Comparison of ENCODE assay signal across 1 cellular context in the genomic region with DNA sequence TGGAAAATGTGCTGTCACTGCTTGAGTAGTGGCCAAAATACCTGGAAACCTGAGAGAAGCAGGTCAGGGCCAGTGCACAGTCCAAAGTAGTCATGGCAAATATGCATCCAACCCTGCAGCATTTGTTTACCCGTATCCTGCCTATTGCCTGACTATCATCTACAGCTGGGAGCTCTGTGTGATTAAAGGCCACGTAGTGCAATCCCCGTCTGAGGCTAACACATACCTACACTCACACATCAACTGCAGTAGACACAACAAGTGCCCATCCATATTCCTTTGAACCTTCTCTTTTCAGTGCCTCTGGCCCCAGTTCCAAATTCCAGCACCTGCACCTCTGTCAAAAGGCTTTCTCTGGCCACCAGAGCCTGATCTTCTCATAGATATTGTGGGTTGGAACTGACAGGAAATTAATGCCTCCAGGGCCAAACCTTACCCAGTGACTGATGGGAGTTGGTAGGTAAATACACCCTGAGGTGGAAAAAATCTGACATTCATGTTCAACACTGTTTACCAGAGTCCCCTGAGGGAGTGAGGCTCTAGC.
TF ChIP-seq lines count a peak whose summit lies in the region.

No MANE protein-coding gene starts in this region.

TF ChIP-seq in HepG2, 621 proteins besides CTCF, POLR2A, EP300 and RAD21 (continued from another document):
- TF ChIP-seq, protein P1, sequence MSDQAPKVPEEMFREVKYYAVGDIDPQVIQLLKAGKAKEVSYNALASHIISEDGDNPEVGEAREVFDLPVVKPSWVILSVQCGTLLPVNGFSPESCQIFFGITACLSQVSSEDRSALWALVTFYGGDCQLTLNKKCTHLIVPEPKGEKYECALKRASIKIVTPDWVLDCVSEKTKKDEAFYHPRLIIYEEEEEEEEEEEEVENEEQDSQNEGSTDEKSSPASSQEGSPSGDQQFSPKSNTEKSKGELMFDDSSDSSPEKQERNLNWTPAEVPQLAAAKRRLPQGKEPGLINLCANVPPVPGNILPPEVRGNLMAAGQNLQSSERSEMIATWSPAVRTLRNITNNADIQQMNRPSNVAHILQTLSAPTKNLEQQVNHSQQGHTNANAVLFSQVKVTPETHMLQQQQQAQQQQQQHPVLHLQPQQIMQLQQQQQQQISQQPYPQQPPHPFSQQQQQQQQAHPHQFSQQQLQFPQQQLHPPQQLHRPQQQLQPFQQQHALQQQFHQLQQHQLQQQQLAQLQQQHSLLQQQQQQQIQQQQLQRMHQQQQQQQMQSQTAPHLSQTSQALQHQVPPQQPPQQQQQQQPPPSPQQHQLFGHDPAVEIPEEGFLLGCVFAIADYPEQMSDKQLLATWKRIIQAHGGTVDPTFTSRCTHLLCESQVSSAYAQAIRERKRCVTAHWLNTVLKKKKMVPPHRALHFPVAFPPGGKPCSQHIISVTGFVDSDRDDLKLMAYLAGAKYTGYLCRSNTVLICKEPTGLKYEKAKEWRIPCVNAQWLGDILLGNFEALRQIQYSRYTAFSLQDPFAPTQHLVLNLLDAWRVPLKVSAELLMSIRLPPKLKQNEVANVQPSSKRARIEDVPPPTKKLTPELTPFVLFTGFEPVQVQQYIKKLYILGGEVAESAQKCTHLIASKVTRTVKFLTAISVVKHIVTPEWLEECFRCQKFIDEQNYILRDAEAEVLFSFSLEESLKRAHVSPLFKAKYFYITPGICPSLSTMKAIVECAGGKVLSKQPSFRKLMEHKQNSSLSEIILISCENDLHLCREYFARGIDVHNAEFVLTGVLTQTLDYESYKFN (CRISPR knock-in tag; conservative IDR thresholded peaks at IDR 0.05), result peak; percentile 35; the same call in 1 of the 2 replicates
- 0 out of 2 replicates have a peak, but pooled peaks have one; percentile 50 for TF ChIP-seq ZMYM4 (CRISPR knock-in tag; IDR thresholded peaks at IDR 0.05)
- no peak for TF ChIP-seq REPIN1 (CRISPR knock-in tag; IDR thresholded peaks at IDR 0.05; ENCODE audit: borderline replicate concordance, low read depth)
- no peak for TF ChIP-seq LCORL (IDR thresholded peaks at IDR 0.05)
- TF ChIP-seq LCORL (CRISPR knock-in tag; IDR thresholded peaks at IDR 0.05), result peak; percentile 54; the same call in 1 of the 2 replicates
